8 cellular contexts compared by ENCODE assay signal in the genomic region with DNA sequence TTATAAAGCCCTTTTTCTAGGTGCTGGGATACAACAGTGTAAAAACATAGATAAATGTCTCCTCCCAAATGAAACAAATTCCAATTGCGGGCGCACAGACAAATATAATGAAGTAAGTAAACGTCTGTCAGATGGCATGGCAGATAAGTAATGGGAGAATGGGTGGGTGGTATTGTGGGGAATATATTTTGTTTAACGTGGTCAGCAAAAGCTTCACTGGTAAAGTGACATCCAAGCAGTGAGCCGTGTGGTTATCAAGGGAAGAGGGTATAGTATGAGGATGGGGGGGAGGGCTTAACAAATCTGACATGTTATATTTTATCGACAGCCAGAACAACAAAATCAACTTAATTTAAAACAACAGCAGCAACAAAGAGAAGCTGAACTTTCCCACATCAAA. TPM values are rescaled to one million over a fixed set of nuclear protein-coding genes. Genes with fewer than 3 reads are reported as not detected.
DNase-seq lines count a peak whose midpoint lies in the region; ATAC-seq and TF ChIP-seq lines count a peak whose summit lies in the region.

No MANE protein-coding gene starts in this region.

- H3K4me2 ChIP-seq in Loucy (ENCODE audit: low read depth, low read length, poor library complexity, severe bottlenecking): peak overlapping the region; percentile 81

- H3F3A ChIP-seq in Loucy (ENCODE audit: low read depth): no peaks in the 10 kb centered on the region

- H3K9me3 Mint-ChIP-seq in activated naive CD8-positive, alpha-beta T cell treated with anti-CD3 and anti-CD28 coated beads, Interleukin-2, amount 50 U/mL, for 24 hours: no peaks in the 10 kb centered on the region
- no peaks in the 10 kb centered on the region for H3K9me3 Mint-ChIP-seq in natural killer cell

- peak overlapping the region; percentile 88 for H3K4me3 Mint-ChIP-seq in activated naive CD8-positive, alpha-beta T cell treated with anti-CD3 and anti-CD28 coated beads, Interleukin-2, amount 50 U/mL, for 24 hours
- H3K4me3 Mint-ChIP-seq in natural killer cell: peak overlapping the region; percentile 91

- TF ChIP-seq CTCF in Loucy (conservative IDR thresholded peaks at IDR 0.05; ENCODE audit: low read length) (no peak), natural killer cell (IDR thresholded peaks at IDR 0.05) (no peak)

- DNase-seq in Daoy (ENCODE audit: low read depth): peak; percentile 3
- DNase-seq in activated naive CD8-positive, alpha-beta T cell treated with anti-CD3 and anti-CD28 coated beads, Interleukin-2, amount 50 U/mL, for 24 hours: no peak
- DNase-seq in natural killer cell: no peak
- DNase-seq in HPDE6-E6E7 (ENCODE audit: extremely low spot score): no peak
- DNase-seq in left colon: no peak
- no peak for DNase-seq in stimulated activated CD8-positive, alpha-beta memory T cell treated with anti-CD3 and anti-CD28 coated beads, Interleukin-4, amount 100 ng/mL, for 48 hours

- ATAC-seq in activated naive CD8-positive, alpha-beta T cell treated with anti-CD3 and anti-CD28 coated beads, Interleukin-2, amount 50 U/mL, for 24 hours: no peak
- ATAC-seq in natural killer cell (no peak), HG03457 (IDR thresholded peaks at IDR 0.05; ENCODE audit: unreplicated experiment) (no peak), left colon (no peak)

- peak overlapping the region; percentile 82 for H3K4me3 ChIP-seq in Loucy (ENCODE audit: low read length, poor library complexity, severe bottlenecking)

- H3K4me1 Mint-ChIP-seq in activated naive CD8-positive, alpha-beta T cell treated with anti-CD3 and anti-CD28 coated beads, Interleukin-2, amount 50 U/mL, for 24 hours: peaks cover 10% of the 10 kb centered on the region
- H3K4me1 Mint-ChIP-seq in natural killer cell: peaks cover 15 to 19% of the 10 kb centered on the region in 2 donors

- H2AFZ ChIP-seq in Loucy (ENCODE audit: low read length): peak overlapping the region; percentile 94; the same call in 1 of the 2 replicates

- peak overlapping the region; percentile 83 for H3K9ac ChIP-seq in Loucy (ENCODE audit: low read depth, low read length, poor library complexity, severe bottlenecking)

- peaks cover 9% of the 10 kb centered on the region; the same call in 1 of the 2 replicates for H3K36me3 ChIP-seq in Loucy (ENCODE audit: insufficient read depth, low read length)

- peaks cover 23% of the 10 kb centered on the region for H3K36me3 Mint-ChIP-seq in activated naive CD8-positive, alpha-beta T cell treated with anti-CD3 and anti-CD28 coated beads, Interleukin-2, amount 50 U/mL, for 24 hours (ENCODE audit: low read depth)
- H3K36me3 Mint-ChIP-seq in natural killer cell: no peaks in the 10 kb centered on the region

- H3K4me1 ChIP-seq in Loucy (ENCODE audit: insufficient read depth, low read length, poor library complexity, severe bottlenecking): peaks cover 41% of the 10 kb centered on the region

- H3K27me3 ChIP-seq in Loucy (ENCODE audit: insufficient read depth, low read length, poor library complexity, severe bottlenecking): no peaks in the 10 kb centered on the region

- H3K9me3 ChIP-seq in Loucy (ENCODE audit: insufficient read depth, low read depth, low read length): no peaks in the 10 kb centered on the region

- peak overlapping the region; percentile 86 for H3K27ac Mint-ChIP-seq in activated naive CD8-positive, alpha-beta T cell treated with anti-CD3 and anti-CD28 coated beads, Interleukin-2, amount 50 U/mL, for 24 hours
- peak overlapping the region; percentile 79 to 87 for H3K27ac Mint-ChIP-seq in natural killer cell

- H3K79me2 ChIP-seq in Loucy (ENCODE audit: insufficient read depth, low read length): peaks cover 22% of the 10 kb centered on the region

- H4K20me1 ChIP-seq in Loucy (ENCODE audit: insufficient read depth, low read length, poor library complexity, severe bottlenecking): no peaks in the 10 kb centered on the region

- intact Hi-C loops in natural killer cell (cut with micrococcal nuclease): loop anchor here (2.0 kb wide), 1 partner anchor 204 kb away; a partner anchor contains a TSS
- intact Hi-C loops in left colon (cut with DNase I, micrococcal nuclease): no loop called here

- no peaks in the 10 kb centered on the region for H3K9me2 ChIP-seq in Loucy (replicated peaks; ENCODE audit: low read depth, low read length)

- no peaks in the 10 kb centered on the region for H3K27me3 Mint-ChIP-seq in activated naive CD8-positive, alpha-beta T cell treated with anti-CD3 and anti-CD28 coated beads, Interleukin-2, amount 50 U/mL, for 24 hours
- no peaks in the 10 kb centered on the region for H3K27me3 Mint-ChIP-seq in natural killer cell (ENCODE audit: low read depth in 2 of 2)

RNA-seq across cellular contexts. Expression of a gene that starts 1.2 kb away (rescaled TPM):
- 18.1 and 21.6 TPM in 2 replicates for total RNA-seq in Daoy (2014; rRNA removed; shearing (Covaris generic))
- total RNA-seq in natural killer cell (10 to 100 TPM; 14.9 to 19.2 (median 17.5) TPM), left colon (10 to 100 TPM; 21.7 to 30.2 TPM)

RNA-seq across cellular contexts. Expression of a gene that starts 31.9 kb away (rescaled TPM):
- not detected in 2 replicates for total RNA-seq in Daoy (2014; rRNA removed; shearing (Covaris generic))
- total RNA-seq in natural killer cell (not detected), left colon (not detected)
